9 cellular contexts compared by ENCODE assay signal in genomic region chr17:164536-165235, GRCh38. TPM values are rescaled to one million over a fixed set of nuclear protein-coding genes. Genes with fewer than 3 reads are reported as not detected.
DNase-seq lines count a peak whose midpoint lies in the region; ATAC-seq and TF ChIP-seq lines count a peak whose summit lies in the region.
"Had no signal": no experiment of that assay in that cellular context is flagged by ENCODE, and none has a peak within 500 bp of the region (broad histone marks: within the 10 kb centered on the region; RNA-seq: fewer than 3 reads in every experiment).

No MANE protein-coding gene starts in this region.

- peak; percentile 40 for ATAC-seq in activated naive CD8-positive, alpha-beta T cell treated with anti-CD3 and anti-CD28 coated beads, Interleukin-2, amount 50 U/mL, for 24 hours
- ATAC-seq in left colon: peak; percentile 64

- no peak for TF ChIP-seq EP300 in tibial nerve (IDR thresholded peaks at IDR 0.05)

- TF ChIP-seq POLR2A in breast epithelium (IDR thresholded peaks at IDR 0.05) (no peak), tibial nerve (IDR thresholded peaks at IDR 0.05) (no peak)

- no peaks in the 10 kb centered on the region for H3K27me3 ChIP-seq in breast epithelium
- H3K27me3 ChIP-seq in tibial nerve: no peaks in the 10 kb centered on the region

- H3K4me3 ChIP-seq in breast epithelium (no peak overlapping the region), tibial nerve (no peak overlapping the region)

- no peaks in the 10 kb centered on the region for H3K9me3 ChIP-seq in breast epithelium
- H3K9me3 ChIP-seq in tibial nerve: no peaks in the 10 kb centered on the region

- H3K4me1 ChIP-seq in breast epithelium (no peaks in the 10 kb centered on the region), tibial nerve (no peaks in the 10 kb centered on the region)

- H3K9me3 Mint-ChIP-seq in activated naive CD8-positive, alpha-beta T cell treated with anti-CD3 and anti-CD28 coated beads, Interleukin-2, amount 50 U/mL, for 24 hours: no peaks in the 10 kb centered on the region
- no peaks in the 10 kb centered on the region for H3K9me3 Mint-ChIP-seq in activated naive CD8-positive, alpha-beta T cell treated with anti-CD3 and anti-CD28 coated beads for 36 hours
- H3K9me3 Mint-ChIP-seq: activated naive CD4-positive, alpha-beta T cell treated with anti-CD3 and anti-CD28 coated beads, Interleukin-2, amount 50 U/mL, for 72 hours had no signal

- intact Hi-C loops in breast epithelium (cut with DNase I; ENCODE audit: low total_unique reads): no loop called here
- intact Hi-C loops in left colon (cut with DNase I, micrococcal nuclease): no loop called here

- DNase-seq in activated naive CD8-positive, alpha-beta T cell treated with anti-CD3 and anti-CD28 coated beads, Interleukin-2, amount 50 U/mL, for 24 hours: peak; percentile 20
- DNase-seq in activated naive CD8-positive, alpha-beta T cell treated with anti-CD3 and anti-CD28 coated beads for 36 hours: no peak
- DNase-seq in NCI-H748 treated with DMSO at 0.1 percent for 48 hours (lab: John Stamatoyannopoulos, UW): peak; percentile 30
- no peak for DNase-seq in breast epithelium (ENCODE audit: low spot score in 2 of 2)
- DNase-seq in left colon: peak in 1 of 2 donors; percentile 35
- DNase-seq in tibial nerve (ENCODE audit: low spot score in 2 of 2): peak in 1 of 2 donors; percentile 61
- DNase-seq in OCI-M2 (lab: John Stamatoyannopoulos, UW; ENCODE audit: unreplicated experiment): no peak
- DNase-seq in NK-92 treated with Interleukin-12 subunit alpha and Interleukin-12 subunit beta, amount 100 ng/mL, for 24 hours (lab: John Stamatoyannopoulos, UW): no peak

- H3K36me3 Mint-ChIP-seq in activated naive CD8-positive, alpha-beta T cell treated with anti-CD3 and anti-CD28 coated beads, Interleukin-2, amount 50 U/mL, for 24 hours (ENCODE audit: low read depth): no peaks in the 10 kb centered on the region
- no peaks in the 10 kb centered on the region for H3K36me3 Mint-ChIP-seq in activated naive CD8-positive, alpha-beta T cell treated with anti-CD3 and anti-CD28 coated beads for 36 hours
- H3K36me3 Mint-ChIP-seq: activated naive CD4-positive, alpha-beta T cell treated with anti-CD3 and anti-CD28 coated beads, Interleukin-2, amount 50 U/mL, for 72 hours had no signal

- H3K27ac ChIP-seq in breast epithelium: no peak overlapping the region
- no peak overlapping the region for H3K27ac ChIP-seq in tibial nerve

- H3K4me1 Mint-ChIP-seq in activated naive CD8-positive, alpha-beta T cell treated with anti-CD3 and anti-CD28 coated beads, Interleukin-2, amount 50 U/mL, for 24 hours: peaks cover 2% of the 10 kb centered on the region
- peaks cover 7% of the 10 kb centered on the region for H3K4me1 Mint-ChIP-seq in activated naive CD8-positive, alpha-beta T cell treated with anti-CD3 and anti-CD28 coated beads for 36 hours

- TF ChIP-seq CTCF in breast epithelium (IDR thresholded peaks at IDR 0.05) (peak in 2 of 3 donors; percentile 14 to 15), tibial nerve (IDR thresholded peaks at IDR 0.05) (peak; percentile 19 to 71 (median 42))

- no peak overlapping the region for H3K27ac Mint-ChIP-seq in activated naive CD8-positive, alpha-beta T cell treated with anti-CD3 and anti-CD28 coated beads, Interleukin-2, amount 50 U/mL, for 24 hours
- H3K27ac Mint-ChIP-seq in activated naive CD8-positive, alpha-beta T cell treated with anti-CD3 and anti-CD28 coated beads for 36 hours: no peak overlapping the region
- H3K27ac Mint-ChIP-seq: activated naive CD4-positive, alpha-beta T cell treated with anti-CD3 and anti-CD28 coated beads, Interleukin-2, amount 50 U/mL, for 72 hours had no signal

- H3K4me3 Mint-ChIP-seq in activated naive CD8-positive, alpha-beta T cell treated with anti-CD3 and anti-CD28 coated beads, Interleukin-2, amount 50 U/mL, for 24 hours: no peak overlapping the region
- H3K4me3 Mint-ChIP-seq in activated naive CD8-positive, alpha-beta T cell treated with anti-CD3 and anti-CD28 coated beads for 36 hours: no peak overlapping the region

- WGBS in tibial nerve, 2 donors: 50 to 57% methylated on average over 8 to 14 of the region's 14 CpGs

- no peaks in the 10 kb centered on the region for H3K36me3 ChIP-seq in breast epithelium
- no peaks in the 10 kb centered on the region for H3K36me3 ChIP-seq in tibial nerve

- peaks cover 1% of the 10 kb centered on the region for H3K27me3 Mint-ChIP-seq in activated naive CD8-positive, alpha-beta T cell treated with anti-CD3 and anti-CD28 coated beads, Interleukin-2, amount 50 U/mL, for 24 hours
- H3K27me3 Mint-ChIP-seq in activated naive CD8-positive, alpha-beta T cell treated with anti-CD3 and anti-CD28 coated beads for 36 hours: no peaks in the 10 kb centered on the region

RNA-seq across cellular contexts. Expression of gene DOC2B, which starts 16.8 kb away (rescaled TPM):
- total RNA-seq in activated naive CD8-positive, alpha-beta T cell treated with anti-CD3 and anti-CD28 coated beads for 36 hours: under 1 TPM; 0.06 to 0.08 TPM
- total RNA-seq in breast epithelium (10 to 100 TPM in 1 of 3 donors, 1 to 10 TPM in 2; 5.9 to 22.9 (median 6.7) TPM), left colon (1 to 10 TPM; 2.0 to 2.2 TPM), tibial nerve (10 to 100 TPM; 11.7 to 29.4 (median 16.0) TPM)

RNA-seq across cellular contexts. Expression of gene SCGB1C2, which starts 27.3 kb away (rescaled TPM):
- total RNA-seq in activated naive CD8-positive, alpha-beta T cell treated with anti-CD3 and anti-CD28 coated beads for 36 hours: not detected
- not detected for total RNA-seq in breast epithelium
- total RNA-seq in left colon: not detected
- total RNA-seq in tibial nerve: not detected
- total RNA-seq: activated naive CD4-positive, alpha-beta T cell treated with anti-CD3 and anti-CD28 coated beads, Interleukin-2, amount 50 U/mL, for 72 hours had no signal

Comparison
In these comparisons a context has a peak if more than half of its experiments do, and no peak if none do; other contexts are left out.
1. DNase-seq: peak in activated naive CD8-positive, alpha-beta T cell treated with anti-CD3 and anti-CD28 coated beads, Interleukin-2, amount 50 U/mL, for 24 hours (single experiment) and NCI-H748 treated with DMSO at 0.1 percent for 48 hours (single experiment); none in activated naive CD8-positive, alpha-beta T cell treated with anti-CD3 and anti-CD28 coated beads for 36 hours (single experiment), breast epithelium (0 of 2), OCI-M2 (single experiment) and NK-92 treated with Interleukin-12 subunit alpha and Interleukin-12 subunit beta, amount 100 ng/mL, for 24 hours (single experiment).